11 cellular contexts compared by ENCODE assay signal in genomic region chr18:13376298-13376840, GRCh38.
A peak's percentile ranks its signal among the peaks of the same experiment; 100 is the strongest.
DNase-seq lines count a peak whose midpoint lies in the region; ATAC-seq and TF ChIP-seq lines count a peak whose summit lies in the region.
"Had no signal": no experiment of that assay in that cellular context is flagged by ENCODE, and none has a peak within 500 bp of the region (broad histone marks: within the 10 kb centered on the region; RNA-seq: fewer than 3 reads in every experiment).

No MANE protein-coding gene starts in this region.

- H3K27ac ChIP-seq in layer of hippocampus (ENCODE audit: low read depth, low read length) (peak overlapping the region; percentile 4), tibial artery (peak overlapping the region; percentile 21 to 69)
- H3K27ac ChIP-seq: KMS-11 had no signal

- intact Hi-C loops in tibial artery (cut with DNase I; ENCODE audit: low total_unique reads), result loop anchor here (5.0 kb wide), 1 partner anchor 159 kb away; the partner anchor contains the start of gene LDLRAD4

- no peak for ATAC-seq in HG02870 (IDR thresholded peaks at IDR 0.05; ENCODE audit: unreplicated experiment)

- no peak overlapping the region for H3K4me3 ChIP-seq in tibial artery

- peaks cover 4 to 54% (median 36%) of the 10 kb centered on the region in 4 donors for H3K4me1 ChIP-seq in tibial artery

- no peak for TF ChIP-seq CTCF in tibial artery (IDR thresholded peaks at IDR 0.05)

- H3K36me3 ChIP-seq in tibial artery, result no peaks in the 10 kb centered on the region

- H3K9me3 ChIP-seq in tibial artery, result no peaks in the 10 kb centered on the region

- peak; percentile 57 for DNase-seq in activated CD4-positive, CD25-positive, alpha-beta regulatory T cell treated with anti-CD3 and anti-CD28 coated beads, Interleukin-2, amount 50 U/mL, for 72 hours
- peak; percentile 43 for DNase-seq in activated effector memory CD4-positive, alpha-beta T cell treated with Interleukin-2 at 50 U/mL for 16 hours
- DNase-seq in tibial artery, result no peak
- no peak for DNase-seq in A172 (ENCODE audit: low spot score)
- no peak for DNase-seq in DMS153 treated with DMSO at 0.1 percent for 48 hours (lab: John Stamatoyannopoulos, UW; ENCODE audit: unreplicated experiment)
- DNase-seq: GDM1, kidney glomerular epithelial cell, NCI-H748 treated with DMSO at 0.1 percent for 48 hours had no signal

- H3K27me3 ChIP-seq in layer of hippocampus (ENCODE audit: control insufficient read depth, insufficient read depth, low read length), result no peaks in the 10 kb centered on the region
- H3K27me3 ChIP-seq in tibial artery, result no peaks in the 10 kb centered on the region

Comparison
In these comparisons a context has a peak if more than half of its experiments do, and no peak if none do; other contexts are left out.
1. DNase-seq: peak in activated CD4-positive, CD25-positive, alpha-beta regulatory T cell treated with anti-CD3 and anti-CD28 coated beads, Interleukin-2, amount 50 U/mL, for 72 hours (single experiment) and activated effector memory CD4-positive, alpha-beta T cell treated with Interleukin-2 at 50 U/mL for 16 hours (single experiment); none in tibial artery (0 of 2), A172 (single experiment) and DMS153 treated with DMSO at 0.1 percent for 48 hours (single experiment).